In the genomic region with DNA sequence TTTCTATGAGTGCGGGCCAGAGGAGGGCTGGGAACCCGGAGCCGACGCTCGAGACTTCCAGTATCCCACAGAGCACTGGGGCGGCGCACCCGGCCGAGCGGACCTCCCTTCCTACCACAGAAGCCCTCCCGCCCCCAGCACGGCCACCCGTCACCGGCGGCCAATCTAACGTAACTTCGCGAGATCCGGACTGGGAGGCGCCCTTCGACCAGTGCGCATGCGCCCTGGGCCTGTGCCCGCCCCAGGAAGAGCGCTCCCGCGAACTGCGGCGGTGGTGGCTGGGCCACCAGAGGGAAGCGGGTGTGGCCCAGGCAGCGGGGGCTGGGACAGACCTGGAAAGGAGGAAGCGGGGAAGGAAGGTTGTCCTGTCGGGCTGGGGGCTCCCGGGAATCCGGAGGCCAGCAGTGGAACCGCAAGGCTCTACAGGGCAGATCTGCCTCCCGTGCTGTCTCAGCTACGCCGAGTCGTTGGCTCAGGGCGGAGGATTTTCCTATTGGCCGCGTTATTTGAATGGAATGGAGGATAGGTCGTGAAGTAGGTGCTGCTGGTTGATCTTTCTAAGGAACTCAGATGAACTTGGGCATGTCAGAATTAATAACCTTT, we compare ENCODE assay signal across 1 cellular context.
TF ChIP-seq lines count a peak whose summit lies in the region.

A gene (minus strand): TSS at position 77 of the 603 bp plus-strand sequence. CDS start 166 bp downstream, outside the sequence.

TF ChIP-seq in K562, 482 proteins besides CTCF, POLR2A, EP300 and RAD21 (continued from another document and continues in another):
- TF ChIP-seq, protein P1, sequence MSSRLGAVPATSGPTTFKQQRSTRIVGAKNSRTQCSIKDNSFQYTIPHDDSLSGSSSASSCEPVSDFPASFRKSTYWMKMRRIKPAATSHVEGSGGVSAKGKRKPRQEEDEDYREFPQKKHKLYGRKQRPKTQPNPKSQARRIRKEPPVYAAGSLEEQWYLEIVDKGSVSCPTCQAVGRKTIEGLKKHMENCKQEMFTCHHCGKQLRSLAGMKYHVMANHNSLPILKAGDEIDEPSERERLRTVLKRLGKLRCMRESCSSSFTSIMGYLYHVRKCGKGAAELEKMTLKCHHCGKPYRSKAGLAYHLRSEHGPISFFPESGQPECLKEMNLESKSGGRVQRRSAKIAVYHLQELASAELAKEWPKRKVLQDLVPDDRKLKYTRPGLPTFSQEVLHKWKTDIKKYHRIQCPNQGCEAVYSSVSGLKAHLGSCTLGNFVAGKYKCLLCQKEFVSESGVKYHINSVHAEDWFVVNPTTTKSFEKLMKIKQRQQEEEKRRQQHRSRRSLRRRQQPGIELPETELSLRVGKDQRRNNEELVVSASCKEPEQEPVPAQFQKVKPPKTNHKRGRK (tag; IDR thresholded peaks at IDR 0.05), result no peak
- no peak for TF ChIP-seq RBM34 (IDR thresholded peaks at IDR 0.05; ENCODE audit: borderline replicate concordance, insufficient read depth, low read length)
- no peak for TF ChIP-seq ZNF263 (CRISPR knock-in tag; IDR thresholded peaks at IDR 0.05; ENCODE audit: borderline replicate concordance)
- TF ChIP-seq CBFB (CRISPR knock-in tag; IDR thresholded peaks at IDR 0.05), result no peak
- TF ChIP-seq, protein P2, sequence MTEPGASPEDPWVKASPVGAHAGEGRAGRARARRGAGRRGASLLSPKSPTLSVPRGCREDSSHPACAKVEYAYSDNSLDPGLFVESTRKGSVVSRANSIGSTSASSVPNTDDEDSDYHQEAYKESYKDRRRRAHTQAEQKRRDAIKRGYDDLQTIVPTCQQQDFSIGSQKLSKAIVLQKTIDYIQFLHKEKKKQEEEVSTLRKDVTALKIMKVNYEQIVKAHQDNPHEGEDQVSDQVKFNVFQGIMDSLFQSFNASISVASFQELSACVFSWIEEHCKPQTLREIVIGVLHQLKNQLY (CRISPR knock-in tag; conservative IDR thresholded peaks at IDR 0.05), result no peak
- TF ChIP-seq ELF1 (tag; IDR thresholded peaks at IDR 0.05), result peak; percentile 86
- TF ChIP-seq, protein P3, sequence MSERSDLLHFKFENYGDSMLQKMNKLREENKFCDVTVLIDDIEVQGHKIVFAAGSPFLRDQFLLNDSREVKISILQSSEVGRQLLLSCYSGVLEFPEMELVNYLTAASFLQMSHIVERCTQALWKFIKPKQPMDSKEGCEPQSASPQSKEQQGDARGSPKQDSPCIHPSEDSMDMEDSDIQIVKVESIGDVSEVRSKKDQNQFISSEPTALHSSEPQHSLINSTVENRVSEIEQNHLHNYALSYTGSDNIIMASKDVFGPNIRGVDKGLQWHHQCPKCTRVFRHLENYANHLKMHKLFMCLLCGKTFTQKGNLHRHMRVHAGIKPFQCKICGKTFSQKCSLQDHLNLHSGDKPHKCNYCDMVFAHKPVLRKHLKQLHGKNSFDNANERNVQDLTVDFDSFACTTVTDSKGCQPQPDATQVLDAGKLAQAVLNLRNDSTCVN (CRISPR knock-in tag; IDR thresholded peaks at IDR 0.05), result no peak
- TF ChIP-seq, protein P4, sequence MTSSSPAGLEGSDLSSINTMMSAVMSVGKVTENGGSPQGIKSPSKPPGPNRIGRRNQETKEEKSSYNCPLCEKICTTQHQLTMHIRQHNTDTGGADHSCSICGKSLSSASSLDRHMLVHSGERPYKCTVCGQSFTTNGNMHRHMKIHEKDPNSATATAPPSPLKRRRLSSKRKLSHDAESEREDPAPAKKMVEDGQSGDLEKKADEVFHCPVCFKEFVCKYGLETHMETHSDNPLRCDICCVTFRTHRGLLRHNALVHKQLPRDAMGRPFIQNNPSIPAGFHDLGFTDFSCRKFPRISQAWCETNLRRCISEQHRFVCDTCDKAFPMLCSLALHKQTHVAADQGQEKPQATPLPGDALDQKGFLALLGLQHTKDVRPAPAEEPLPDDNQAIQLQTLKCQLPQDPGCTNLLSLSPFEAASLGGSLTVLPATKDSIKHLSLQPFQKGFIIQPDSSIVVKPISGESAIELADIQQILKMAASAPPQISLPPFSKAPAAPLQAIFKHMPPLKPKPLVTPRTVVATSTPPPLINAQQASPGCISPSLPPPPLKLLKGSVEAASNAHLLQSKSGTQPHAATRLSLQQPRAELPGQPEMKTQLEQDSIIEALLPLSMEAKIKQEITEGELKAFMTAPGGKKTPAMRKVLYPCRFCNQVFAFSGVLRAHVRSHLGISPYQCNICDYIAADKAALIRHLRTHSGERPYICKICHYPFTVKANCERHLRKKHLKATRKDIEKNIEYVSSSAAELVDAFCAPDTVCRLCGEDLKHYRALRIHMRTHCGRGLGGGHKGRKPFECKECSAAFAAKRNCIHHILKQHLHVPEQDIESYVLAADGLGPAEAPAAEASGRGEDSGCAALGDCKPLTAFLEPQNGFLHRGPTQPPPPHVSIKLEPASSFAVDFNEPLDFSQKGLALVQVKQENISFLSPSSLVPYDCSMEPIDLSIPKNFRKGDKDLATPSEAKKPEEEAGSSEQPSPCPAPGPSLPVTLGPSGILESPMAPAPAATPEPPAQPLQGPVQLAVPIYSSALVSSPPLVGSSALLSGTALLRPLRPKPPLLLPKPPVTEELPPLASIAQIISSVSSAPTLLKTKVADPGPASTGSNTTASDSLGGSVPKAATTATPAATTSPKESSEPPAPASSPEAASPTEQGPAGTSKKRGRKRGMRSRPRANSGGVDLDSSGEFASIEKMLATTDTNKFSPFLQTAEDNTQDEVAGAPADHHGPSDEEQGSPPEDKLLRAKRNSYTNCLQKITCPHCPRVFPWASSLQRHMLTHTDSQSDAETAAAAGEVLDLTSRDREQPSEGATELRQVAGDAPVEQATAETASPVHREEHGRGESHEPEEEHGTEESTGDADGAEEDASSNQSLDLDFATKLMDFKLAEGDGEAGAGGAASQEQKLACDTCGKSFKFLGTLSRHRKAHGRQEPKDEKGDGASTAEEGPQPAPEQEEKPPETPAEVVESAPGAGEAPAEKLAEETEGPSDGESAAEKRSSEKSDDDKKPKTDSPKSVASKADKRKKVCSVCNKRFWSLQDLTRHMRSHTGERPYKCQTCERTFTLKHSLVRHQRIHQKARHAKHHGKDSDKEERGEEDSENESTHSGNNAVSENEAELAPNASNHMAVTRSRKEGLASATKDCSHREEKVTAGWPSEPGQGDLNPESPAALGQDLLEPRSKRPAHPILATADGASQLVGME (CRISPR knock-in tag; IDR thresholded peaks at IDR 0.05), result no peak
- no peak for TF ChIP-seq CBX2 (IDR thresholded peaks at IDR 0.05; ENCODE audit: insufficient read depth, low read length, poor library complexity, severe bottlenecking)
- TF ChIP-seq, protein P5, sequence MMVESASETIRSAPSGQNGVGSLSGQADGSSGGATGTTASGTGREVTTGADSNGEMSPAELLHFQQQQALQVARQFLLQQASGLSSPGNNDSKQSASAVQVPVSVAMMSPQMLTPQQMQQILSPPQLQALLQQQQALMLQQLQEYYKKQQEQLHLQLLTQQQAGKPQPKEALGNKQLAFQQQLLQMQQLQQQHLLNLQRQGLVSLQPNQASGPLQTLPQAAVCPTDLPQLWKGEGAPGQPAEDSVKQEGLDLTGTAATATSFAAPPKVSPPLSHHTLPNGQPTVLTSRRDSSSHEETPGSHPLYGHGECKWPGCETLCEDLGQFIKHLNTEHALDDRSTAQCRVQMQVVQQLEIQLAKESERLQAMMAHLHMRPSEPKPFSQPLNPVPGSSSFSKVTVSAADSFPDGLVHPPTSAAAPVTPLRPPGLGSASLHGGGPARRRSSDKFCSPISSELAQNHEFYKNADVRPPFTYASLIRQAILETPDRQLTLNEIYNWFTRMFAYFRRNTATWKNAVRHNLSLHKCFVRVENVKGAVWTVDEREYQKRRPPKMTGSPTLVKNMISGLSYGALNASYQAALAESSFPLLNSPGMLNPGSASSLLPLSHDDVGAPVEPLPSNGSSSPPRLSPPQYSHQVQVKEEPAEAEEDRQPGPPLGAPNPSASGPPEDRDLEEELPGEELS (CRISPR knock-in tag; IDR thresholded peaks at IDR 0.05; ENCODE audit: borderline replicate concordance), result no peak
- TF ChIP-seq NR2C2 (CRISPR knock-in tag; IDR thresholded peaks at IDR 0.05), result no peak
- TF ChIP-seq NR2C2 (tag; IDR thresholded peaks at IDR 0.05), result peak; percentile 10; the same call in 1 of the 2 replicates
- TF ChIP-seq DMBX1 (CRISPR knock-in tag; IDR thresholded peaks at IDR 0.05; ENCODE audit: borderline replicate concordance), result no peak
- TF ChIP-seq, protein P6, sequence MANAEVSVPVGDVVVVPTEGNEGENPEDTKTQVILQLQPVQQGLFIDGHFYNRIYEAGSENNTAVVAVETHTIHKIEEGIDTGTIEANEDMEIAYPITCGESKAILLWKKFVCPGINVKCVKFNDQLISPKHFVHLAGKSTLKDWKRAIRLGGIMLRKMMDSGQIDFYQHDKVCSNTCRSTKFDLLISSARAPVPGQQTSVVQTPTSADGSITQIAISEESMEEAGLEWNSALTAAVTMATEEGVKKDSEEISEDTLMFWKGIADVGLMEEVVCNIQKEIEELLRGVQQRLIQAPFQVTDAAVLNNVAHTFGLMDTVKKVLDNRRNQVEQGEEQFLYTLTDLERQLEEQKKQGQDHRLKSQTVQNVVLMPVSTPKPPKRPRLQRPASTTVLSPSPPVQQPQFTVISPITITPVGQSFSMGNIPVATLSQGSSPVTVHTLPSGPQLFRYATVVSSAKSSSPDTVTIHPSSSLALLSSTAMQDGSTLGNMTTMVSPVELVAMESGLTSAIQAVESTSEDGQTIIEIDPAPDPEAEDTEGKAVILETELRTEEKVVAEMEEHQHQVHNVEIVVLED (CRISPR knock-in tag; IDR thresholded peaks at IDR 0.05), result peak; percentile 48; the same call in 1 of the 2 replicates
- TF ChIP-seq ZNF134 (CRISPR knock-in tag; conservative IDR thresholded peaks at IDR 0.05), result no peak
- TF ChIP-seq NR3C1 (CRISPR knock-in tag; IDR thresholded peaks at IDR 0.05), result no peak
- peak in 1 of 2 experiments; percentile 18; a peak in 1 of 4 replicates for TF ChIP-seq KDM4B (IDR thresholded peaks at IDR 0.05; ENCODE audit: borderline replicate concordance in 2 of 2, low read depth in 1 of 2)
- 0 out of 2 replicates have a peak, but pooled peaks have one; percentile 23 for TF ChIP-seq ZNF583 (CRISPR knock-in tag; IDR thresholded peaks at IDR 0.05)
- peak; percentile 98 to 99 for TF ChIP-seq NRF1 (conservative IDR thresholded peaks at IDR 0.05 in 1 of 2, IDR thresholded peaks at IDR 0.05 in 1 of 2)
- TF ChIP-seq RFX7 (CRISPR knock-in tag; IDR thresholded peaks at IDR 0.05), result no peak
- TF ChIP-seq POLR2H (tag; IDR thresholded peaks at IDR 0.05; ENCODE audit: low read depth), result peak; percentile 92
- TF ChIP-seq NR1H2 (CRISPR knock-in tag; IDR thresholded peaks at IDR 0.05), result peak; percentile 56; the same call in 1 of the 2 replicates
- no peak for TF ChIP-seq ZNF507 (tag; conservative IDR thresholded peaks at IDR 0.05)
- no peak for TF ChIP-seq CHCHD3 (CRISPR knock-in tag; IDR thresholded peaks at IDR 0.05)
- TF ChIP-seq NFE2 (IDR thresholded peaks at IDR 0.05; ENCODE audit: low read depth), result no peak
- TF ChIP-seq, protein P7, sequence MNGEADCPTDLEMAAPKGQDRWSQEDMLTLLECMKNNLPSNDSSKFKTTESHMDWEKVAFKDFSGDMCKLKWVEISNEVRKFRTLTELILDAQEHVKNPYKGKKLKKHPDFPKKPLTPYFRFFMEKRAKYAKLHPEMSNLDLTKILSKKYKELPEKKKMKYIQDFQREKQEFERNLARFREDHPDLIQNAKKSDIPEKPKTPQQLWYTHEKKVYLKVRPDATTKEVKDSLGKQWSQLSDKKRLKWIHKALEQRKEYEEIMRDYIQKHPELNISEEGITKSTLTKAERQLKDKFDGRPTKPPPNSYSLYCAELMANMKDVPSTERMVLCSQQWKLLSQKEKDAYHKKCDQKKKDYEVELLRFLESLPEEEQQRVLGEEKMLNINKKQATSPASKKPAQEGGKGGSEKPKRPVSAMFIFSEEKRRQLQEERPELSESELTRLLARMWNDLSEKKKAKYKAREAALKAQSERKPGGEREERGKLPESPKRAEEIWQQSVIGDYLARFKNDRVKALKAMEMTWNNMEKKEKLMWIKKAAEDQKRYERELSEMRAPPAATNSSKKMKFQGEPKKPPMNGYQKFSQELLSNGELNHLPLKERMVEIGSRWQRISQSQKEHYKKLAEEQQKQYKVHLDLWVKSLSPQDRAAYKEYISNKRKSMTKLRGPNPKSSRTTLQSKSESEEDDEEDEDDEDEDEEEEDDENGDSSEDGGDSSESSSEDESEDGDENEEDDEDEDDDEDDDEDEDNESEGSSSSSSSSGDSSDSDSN (IDR thresholded peaks at IDR 0.05; ENCODE audit: borderline replicate concordance in 1 of 2, low read depth in 2 of 2, low read length in 2 of 2), result peak; percentile 59 to 84; a peak in 3 of 4 replicates
- TF ChIP-seq ZNF282 (CRISPR knock-in tag; IDR thresholded peaks at IDR 0.05), result no peak
- TF ChIP-seq SMARCC2 (IDR thresholded peaks at IDR 0.05; ENCODE audit: low read depth), result no peak
- TF ChIP-seq FOXK2 (conservative IDR thresholded peaks at IDR 0.05 in 1 of 2, IDR thresholded peaks at IDR 0.05 in 1 of 2; ENCODE audit: low read depth in 2 of 2), result 0 out of 4 replicates have a peak, but pooled peaks of 1 of the 2 experiments have one; percentile 23
- TF ChIP-seq, protein P8, sequence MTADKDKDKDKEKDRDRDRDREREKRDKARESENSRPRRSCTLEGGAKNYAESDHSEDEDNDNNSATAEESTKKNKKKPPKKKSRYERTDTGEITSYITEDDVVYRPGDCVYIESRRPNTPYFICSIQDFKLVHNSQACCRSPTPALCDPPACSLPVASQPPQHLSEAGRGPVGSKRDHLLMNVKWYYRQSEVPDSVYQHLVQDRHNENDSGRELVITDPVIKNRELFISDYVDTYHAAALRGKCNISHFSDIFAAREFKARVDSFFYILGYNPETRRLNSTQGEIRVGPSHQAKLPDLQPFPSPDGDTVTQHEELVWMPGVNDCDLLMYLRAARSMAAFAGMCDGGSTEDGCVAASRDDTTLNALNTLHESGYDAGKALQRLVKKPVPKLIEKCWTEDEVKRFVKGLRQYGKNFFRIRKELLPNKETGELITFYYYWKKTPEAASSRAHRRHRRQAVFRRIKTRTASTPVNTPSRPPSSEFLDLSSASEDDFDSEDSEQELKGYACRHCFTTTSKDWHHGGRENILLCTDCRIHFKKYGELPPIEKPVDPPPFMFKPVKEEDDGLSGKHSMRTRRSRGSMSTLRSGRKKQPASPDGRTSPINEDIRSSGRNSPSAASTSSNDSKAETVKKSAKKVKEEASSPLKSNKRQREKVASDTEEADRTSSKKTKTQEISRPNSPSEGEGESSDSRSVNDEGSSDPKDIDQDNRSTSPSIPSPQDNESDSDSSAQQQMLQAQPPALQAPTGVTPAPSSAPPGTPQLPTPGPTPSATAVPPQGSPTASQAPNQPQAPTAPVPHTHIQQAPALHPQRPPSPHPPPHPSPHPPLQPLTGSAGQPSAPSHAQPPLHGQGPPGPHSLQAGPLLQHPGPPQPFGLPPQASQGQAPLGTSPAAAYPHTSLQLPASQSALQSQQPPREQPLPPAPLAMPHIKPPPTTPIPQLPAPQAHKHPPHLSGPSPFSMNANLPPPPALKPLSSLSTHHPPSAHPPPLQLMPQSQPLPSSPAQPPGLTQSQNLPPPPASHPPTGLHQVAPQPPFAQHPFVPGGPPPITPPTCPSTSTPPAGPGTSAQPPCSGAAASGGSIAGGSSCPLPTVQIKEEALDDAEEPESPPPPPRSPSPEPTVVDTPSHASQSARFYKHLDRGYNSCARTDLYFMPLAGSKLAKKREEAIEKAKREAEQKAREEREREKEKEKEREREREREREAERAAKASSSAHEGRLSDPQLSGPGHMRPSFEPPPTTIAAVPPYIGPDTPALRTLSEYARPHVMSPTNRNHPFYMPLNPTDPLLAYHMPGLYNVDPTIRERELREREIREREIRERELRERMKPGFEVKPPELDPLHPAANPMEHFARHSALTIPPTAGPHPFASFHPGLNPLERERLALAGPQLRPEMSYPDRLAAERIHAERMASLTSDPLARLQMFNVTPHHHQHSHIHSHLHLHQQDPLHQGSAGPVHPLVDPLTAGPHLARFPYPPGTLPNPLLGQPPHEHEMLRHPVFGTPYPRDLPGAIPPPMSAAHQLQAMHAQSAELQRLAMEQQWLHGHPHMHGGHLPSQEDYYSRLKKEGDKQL (CRISPR knock-in tag; IDR thresholded peaks at IDR 0.05; ENCODE audit: borderline replicate concordance), result no peak
- peak; percentile 77 for TF ChIP-seq CHD1 (IDR thresholded peaks at IDR 0.05; ENCODE audit: low read length)
- TF ChIP-seq KLF16 (IDR thresholded peaks at IDR 0.05), result no peak
- TF ChIP-seq ZNF316 (IDR thresholded peaks at IDR 0.05), result no peak
